Comparison of ENCODE assay signal across 7 cellular contexts in genomic region chr9:39611449-39612215, GRCh38.
A peak's percentile ranks its signal among the peaks of the same experiment; 100 is the strongest.
DNase-seq lines count a peak whose midpoint lies in the region; ATAC-seq lines count a peak whose summit lies in the region.
"Not testable (repeated sequence)": the region's sequence is repeated elsewhere in the genome, so short reads cannot be mapped to it uniquely, and the experiment has no call there.

No MANE protein-coding gene starts in this region.

- H3K36me3 Mint-ChIP-seq in activated CD8-positive, alpha-beta memory T cell treated with anti-CD3 and anti-CD28 coated beads, Interleukin-2, amount 10 ng/mL, durations not matched to agents 7 days and 5 days, result not testable (repeated sequence)

- H3K27me3 Mint-ChIP-seq in activated CD8-positive, alpha-beta memory T cell treated with anti-CD3 and anti-CD28 coated beads, Interleukin-2, amount 10 ng/mL, durations not matched to agents 7 days and 5 days, result not testable (repeated sequence)

- not testable (repeated sequence) for H3K4me1 Mint-ChIP-seq in activated CD8-positive, alpha-beta memory T cell treated with anti-CD3 and anti-CD28 coated beads, Interleukin-2, amount 10 ng/mL, durations not matched to agents 7 days and 5 days

- CTCF ChIA-PET in activated CD8-positive, alpha-beta memory T cell treated with anti-CD3 and anti-CD28 coated beads, Interleukin-2, amount 10 ng/mL, durations not matched to agents 7 days and 5 days (lab: Charles Lee), result not testable (repeated sequence)

- H3K9me3 Mint-ChIP-seq in activated CD8-positive, alpha-beta memory T cell treated with anti-CD3 and anti-CD28 coated beads, Interleukin-2, amount 10 ng/mL, durations not matched to agents 7 days and 5 days (ENCODE audit: low read depth), result not testable (repeated sequence)

- DNase-seq in activated CD8-positive, alpha-beta memory T cell treated with anti-CD3 and anti-CD28 coated beads, Interleukin-2, amount 10 ng/mL, durations not matched to agents 7 days and 5 days, result not testable (repeated sequence)

- H3K4me3 Mint-ChIP-seq in activated CD8-positive, alpha-beta memory T cell treated with anti-CD3 and anti-CD28 coated beads, Interleukin-2, amount 10 ng/mL, durations not matched to agents 7 days and 5 days, result not testable (repeated sequence)

- H3K27ac Mint-ChIP-seq in activated CD8-positive, alpha-beta memory T cell treated with anti-CD3 and anti-CD28 coated beads, Interleukin-2, amount 10 ng/mL, durations not matched to agents 7 days and 5 days, result not testable (repeated sequence)

- peak; percentile 95 for ATAC-seq in GM18868 (IDR thresholded peaks at IDR 0.05; ENCODE audit: unreplicated experiment)
- ATAC-seq in GM19452 (IDR thresholded peaks at IDR 0.05; ENCODE audit: unreplicated experiment), result peak; percentile 99
- peak; percentile 97 for ATAC-seq in GM21619 (IDR thresholded peaks at IDR 0.05; ENCODE audit: unreplicated experiment)
- ATAC-seq in HG02852 (IDR thresholded peaks at IDR 0.05; ENCODE audit: unreplicated experiment), result peak; percentile 96
- ATAC-seq in HG03097 (IDR thresholded peaks at IDR 0.05; ENCODE audit: low FRiP score, unreplicated experiment), result peak; percentile 95
- peak; percentile 98 for ATAC-seq in HG03460 (IDR thresholded peaks at IDR 0.05; ENCODE audit: unreplicated experiment)
- ATAC-seq in activated CD8-positive, alpha-beta memory T cell treated with anti-CD3 and anti-CD28 coated beads, Interleukin-2, amount 10 ng/mL, durations not matched to agents 7 days and 5 days, result peak; percentile 16

Comparison
In these comparisons a context has a peak if more than half of its experiments do, and no peak if none do; other contexts are left out.
1. ATAC-seq: peak in every context shown above with its lines; median percentile 99 in GM19452; 98 in HG03460; 97 in GM21619; 96 in HG02852; 95 in GM18868; 95 in HG03097; 16 in activated CD8-positive, alpha-beta memory T cell treated with anti-CD3 and anti-CD28 coated beads, Interleukin-2, amount 10 ng/mL, durations not matched to agents 7 days and 5 days.